Comparison of ENCODE assay signal across 1 cellular context in genomic region chr2:208466133-208466919, GRCh38.
A peak's percentile ranks its signal among the peaks of the same experiment; 100 is the strongest.
TF ChIP-seq lines count a peak whose summit lies in the region.

No MANE protein-coding gene starts in this region.

TF ChIP-seq in endothelial cell of umbilical vein, 7 proteins besides CTCF, POLR2A, EP300 and RAD21 (continued from another document):
- TF ChIP-seq MAX (IDR thresholded peaks at IDR 0.05; ENCODE audit: insufficient read depth, insufficient read length), result no peak
- no peak for TF ChIP-seq POLR2AphosphoS5 (IDR thresholded peaks at IDR 0.05; ENCODE audit: insufficient read depth, low read depth, low read length)
- TF ChIP-seq MYC (IDR thresholded peaks at IDR 0.05; ENCODE audit: low read depth, low read length), result no peak
- peak; percentile 29 for TF ChIP-seq GATA2 (IDR thresholded peaks at IDR 0.05; ENCODE audit: insufficient read depth, insufficient read length, low read depth, low read length)
TF ChIP-seq in endothelial cell of umbilical vein: peak in this region for 1.
